7 cellular contexts compared by ENCODE assay signal in genomic region chr1:23344111-23344986, GRCh38. TPM values are rescaled to one million over a fixed set of nuclear protein-coding genes. Genes with fewer than 3 reads are reported as not detected.
DNase-seq lines count a peak whose midpoint lies in the region; ATAC-seq and TF ChIP-seq lines count a peak whose summit lies in the region.

Gene HNRNPR, minus strand, starts transcription at chr1:23344284. Its CDS starts 3,276 bp downstream, at chr1:23341008.

- no peak for TF ChIP-seq CTCF in hepatocyte (IDR thresholded peaks at IDR 0.05; ENCODE audit: poor library complexity)

- H3K4me3 ChIP-seq in hepatocyte, result peak within 1 kb of the TSS; percentile 80

- DNase-seq in NCI-H2081 (lab: John Stamatoyannopoulos, UW) (peak; percentile 100), T1000 (lab: John Stamatoyannopoulos, UW) (peak; percentile 99), astrocyte of the hippocampus (ENCODE audit: low read depth, low spot score) (peak; percentile 100), hepatocyte (ENCODE audit: low spot score) (peak; percentile 100), renal cortical epithelial cell (ENCODE audit: low read depth) (peak; percentile 98)

- H3K9me3 ChIP-seq in hepatocyte (ENCODE audit: low read depth), result no peaks in the 10 kb centered on the region

- H3K9me2 ChIP-seq in hepatocyte (replicated peaks; ENCODE audit: insufficient read depth), result no peaks in the 10 kb centered on the region

- H3K27ac ChIP-seq in hepatocyte, result peak within 1 kb of the TSS; percentile 97

- peak within 1 kb of the TSS; percentile 46 for H2AFZ ChIP-seq in hepatocyte

- peaks cover 43% of the 10 kb centered on the region for H4K20me1 ChIP-seq in hepatocyte (ENCODE audit: insufficient read depth, poor library complexity, severe bottlenecking)

- ATAC-seq in GM18508 (IDR thresholded peaks at IDR 0.05; ENCODE audit: insufficient read depth, unreplicated experiment) (peak; percentile 78), HG03025 (IDR thresholded peaks at IDR 0.05; ENCODE audit: low FRiP score, unreplicated experiment) (peak; percentile 87)

- peaks cover 23% of the 10 kb centered on the region for H3K4me1 ChIP-seq in hepatocyte (ENCODE audit: insufficient read depth)

- peaks cover 46% of the 10 kb centered on the region for H3K79me2 ChIP-seq in hepatocyte

- peak within 1 kb of the TSS; percentile 88 for H3K4me2 ChIP-seq in hepatocyte

- under 1% methylated on average over 59 of the region's 87 CpGs for WGBS in hepatocyte (ENCODE audit: low lambda C conversion rate, missing lambda C conversion rate)

- H3K27me3 ChIP-seq in hepatocyte, result no peaks in the 10 kb centered on the region

- no peaks in the 10 kb centered on the region for H3K36me3 ChIP-seq in hepatocyte (replicated peaks; ENCODE audit: insufficient read depth, low read depth)

RNA-seq across cellular contexts. Expression of gene HNRNPR, which starts in this region (rescaled TPM):
- total RNA-seq in hepatocyte (104 and 106 TPM in 2 replicates), renal cortical epithelial cell (65.8 and 131 TPM in 2 replicates)
- polyA plus RNA-seq in hepatocyte, result 105 and 112 TPM in 2 replicates

Comparison
In these comparisons a context has a peak if more than half of its experiments do, and no peak if none do; other contexts are left out.
1. Peak in every context shown above with its lines: DNase-seq, ATAC-seq, H3K4me3 ChIP-seq and H3K27ac ChIP-seq.